Comparison of ENCODE assay signal across 9 cellular contexts in genomic region chr5:10594591-10595210, GRCh38. TPM values are rescaled to one million over a fixed set of nuclear protein-coding genes. Genes with fewer than 3 reads are reported as not detected.
DNase-seq lines count a peak whose midpoint lies in the region; ATAC-seq and TF ChIP-seq lines count a peak whose summit lies in the region.
"Had no signal": no experiment of that assay in that cellular context is flagged by ENCODE, and none has a peak within 500 bp of the region (broad histone marks: within the 10 kb centered on the region; RNA-seq: fewer than 3 reads in every experiment).

No MANE protein-coding gene starts in this region.

- H3K27ac ChIP-seq in coronary artery: peak overlapping the region; percentile 72 to 81
- peak overlapping the region; percentile 91 for H3K27ac ChIP-seq in psoas muscle
- H3K27ac ChIP-seq in left lung: no peak overlapping the region

- H3K4me3 ChIP-seq in coronary artery (no peak overlapping the region), psoas muscle (peak overlapping the region; percentile 47), left lung (no peak overlapping the region)

- no peaks in the 10 kb centered on the region for H3K27me3 ChIP-seq in psoas muscle (ENCODE audit: insufficient read depth in 3 of 3, low read length in 2 of 3)
- no peaks in the 10 kb centered on the region for H3K27me3 ChIP-seq in left lung

- TF ChIP-seq CTCF in coronary artery (IDR thresholded peaks at IDR 0.05) (no peak), psoas muscle (IDR thresholded peaks at IDR 0.05) (no peak), left lung (IDR thresholded peaks at IDR 0.05) (no peak)

- H3K4me1 ChIP-seq in psoas muscle (peaks cover 36% of the 10 kb centered on the region), left lung (peaks cover 3 to 15% of the 10 kb centered on the region in 2 donors)

- WGBS in psoas muscle, 3 donors: 79 to 86% (median 80%) methylated on average over 11 of the region's 11 CpGs

- DNase-seq in DMS 273 (lab: John Stamatoyannopoulos, UW; ENCODE audit: unreplicated experiment) (peak; percentile 90), NCI-H69 (lab: John Stamatoyannopoulos, UW) (peak; percentile 35), coronary artery (ENCODE audit: low spot score) (no peak), psoas muscle (no peak), left lung (no peak), NOMO-1 treated with dmso at 0.1 percent for 144 hours (lab: John Stamatoyannopoulos, UW; ENCODE audit: unreplicated experiment) (no peak)
- DNase-seq: NCI-H1417 treated with DMSO at 0.1 percent for 48 hours had no signal

- ATAC-seq in psoas muscle (peak in 2 of 4 donors; percentile 7 to 23), left lung (no peak), HG02970 (IDR thresholded peaks at IDR 0.05; ENCODE audit: low FRiP score, unreplicated experiment) (no peak), GM18517 (IDR thresholded peaks at IDR 0.05; ENCODE audit: unreplicated experiment) (no peak)

- no peaks in the 10 kb centered on the region for H3K36me3 ChIP-seq in psoas muscle (ENCODE audit: insufficient read depth in 1 of 2, low read depth in 1 of 2)
- no peaks in the 10 kb centered on the region for H3K36me3 ChIP-seq in left lung

- H3K9me3 ChIP-seq in psoas muscle: no peaks in the 10 kb centered on the region
- no peaks in the 10 kb centered on the region for H3K9me3 ChIP-seq in left lung

- intact Hi-C loops in psoas muscle (cut with DNase I) (no loop called here), left lung (cut with DNase I) (no loop called here)

RNA-seq across cellular contexts. Expression of gene ANKRD33B, which starts 30.8 kb away (rescaled TPM):
- 10 to 100 TPM in 1 of 4 donors, 1 to 10 TPM in 3; 2.1 to 32.7 (median 8.3) TPM for total RNA-seq in psoas muscle
- polyA plus RNA-seq in psoas muscle: 10 to 100 TPM in 1 of 3 donors, 1 to 10 TPM in 2; 1.4 to 14.1 (median 5.0) TPM
- total RNA-seq in left lung: 1 to 10 TPM; 1.8 to 6.3 TPM

Comparison
In these comparisons a context has a peak if more than half of its experiments do, and no peak if none do; other contexts are left out.
1. DNase-seq: peak in DMS 273 (single experiment) and NCI-H69 (single experiment); none in coronary artery (single experiment), psoas muscle (0 of 2), left lung (0 of 2) and NOMO-1 treated with dmso at 0.1 percent for 144 hours (single experiment).
2. H3K27ac ChIP-seq: peak in coronary artery (2 of 2) and psoas muscle (single experiment); none in left lung (0 of 2).